ENCODE assay signal across 15 cellular contexts in genomic region chr3:196771067-196771466, GRCh38.
"Had no signal": no experiment of that assay in that cellular context is flagged by ENCODE, and none has a peak within 500 bp of the region (broad histone marks: within the 10 kb centered on the region; RNA-seq: fewer than 3 reads in every experiment).

No MANE protein-coding gene starts in this region.

- H3K27me3 Mint-ChIP-seq: activated CD4-positive, alpha-beta memory T cell treated with anti-CD3 and anti-CD28 coated beads for 36 hours had no signal

- H3K36me3 ChIP-seq: pancreas, thyroid gland, WERI-Rb-1 had no signal

- H3K4me3 ChIP-seq: left ventricle myocardium inferior, pancreas, thyroid gland had no signal

- DNase-seq: activated CD4-positive, alpha-beta memory T cell treated with anti-CD3 and anti-CD28 coated beads for 36 hours; activated effector memory CD4-positive, alpha-beta T cell treated with Interleukin-2 at 50 U/mL for 16 hours; activated naive CD4-positive, alpha-beta T cell treated with anti-CD3 and anti-CD28 coated beads, Interleukin-2, amount 50 U/mL, for 16 hours; erythroblast; head of caudate nucleus; left ventricle myocardium inferior; pancreas; stimulated activated naive CD4-positive, alpha-beta T cell; SW 1271; thyroid gland; WERI-Rb-1 had no signal

- H3K4me3 Mint-ChIP-seq: activated CD4-positive, alpha-beta memory T cell treated with anti-CD3 and anti-CD28 coated beads for 36 hours had no signal

- H3K27ac ChIP-seq: left ventricle myocardium inferior, pancreas, thyroid gland, WERI-Rb-1 had no signal

- H3K27ac Mint-ChIP-seq: activated CD4-positive, alpha-beta memory T cell treated with anti-CD3 and anti-CD28 coated beads for 36 hours had no signal

- H3K27me3 ChIP-seq: pancreas, thyroid gland had no signal

- H3K9me3 ChIP-seq: left ventricle myocardium inferior, pancreas, thyroid gland had no signal

- ATAC-seq: pancreas had no signal

- H3K9me3 Mint-ChIP-seq: activated CD4-positive, alpha-beta memory T cell treated with anti-CD3 and anti-CD28 coated beads for 36 hours had no signal

- FAIRE-seq: colon, endometrium, frontal cortex, pancreas, urothelium cell line had no signal
